In the genomic region with DNA sequence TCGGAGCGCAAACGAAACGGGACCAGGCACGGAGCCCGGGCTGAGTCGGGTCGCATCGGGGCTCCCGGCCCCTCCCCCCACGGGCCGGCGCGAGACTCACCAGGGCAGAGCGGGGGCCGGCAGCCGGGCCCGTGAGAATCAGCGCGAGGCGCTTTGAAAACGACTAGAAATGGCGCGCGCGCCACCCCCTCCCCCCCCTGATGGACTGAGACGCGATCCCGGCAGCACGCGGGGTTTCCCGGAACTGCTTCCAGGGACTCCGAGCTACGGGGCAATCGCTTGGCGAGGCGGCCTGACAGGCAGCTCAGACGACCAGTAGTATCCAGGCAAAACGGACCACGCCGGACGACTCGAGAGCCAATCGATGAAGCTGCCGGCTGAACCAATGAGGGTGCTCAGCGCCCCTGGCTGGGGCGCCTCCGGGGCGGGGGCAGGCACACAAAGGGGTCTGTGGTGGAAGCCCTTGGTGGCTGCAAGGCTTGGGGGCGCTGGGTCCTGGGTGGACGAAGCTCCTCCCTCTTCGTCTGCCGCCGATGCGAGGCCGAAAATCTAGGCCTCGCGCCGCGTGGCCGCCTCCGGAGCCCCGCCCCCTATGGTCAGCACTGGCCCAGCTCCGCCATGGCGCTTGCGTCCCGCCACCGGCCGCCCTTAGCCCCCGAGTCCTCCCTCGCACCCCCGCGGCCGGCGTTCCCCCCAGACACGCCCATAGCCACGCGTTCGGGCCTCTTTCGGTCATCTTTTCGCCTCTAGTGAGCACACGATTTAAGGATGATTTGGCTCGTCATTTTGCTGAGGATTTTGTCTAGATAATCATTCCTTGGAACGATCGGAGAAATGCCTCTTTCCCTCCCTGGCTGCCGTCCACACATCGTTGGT, we compare ENCODE assay signal across 1 cellular context.
A peak's percentile ranks its signal among the peaks of the same experiment; 100 is the strongest.
TF ChIP-seq lines count a peak whose summit lies in the region.

A gene (minus strand): TSS at position 174 of the 876 bp plus-strand sequence. CDS start 3,276 bp downstream, outside the sequence.

TF ChIP-seq in HepG2, 621 proteins besides CTCF, POLR2A, EP300 and RAD21 (continued from another document and continues in another):
- TF ChIP-seq, protein P1, sequence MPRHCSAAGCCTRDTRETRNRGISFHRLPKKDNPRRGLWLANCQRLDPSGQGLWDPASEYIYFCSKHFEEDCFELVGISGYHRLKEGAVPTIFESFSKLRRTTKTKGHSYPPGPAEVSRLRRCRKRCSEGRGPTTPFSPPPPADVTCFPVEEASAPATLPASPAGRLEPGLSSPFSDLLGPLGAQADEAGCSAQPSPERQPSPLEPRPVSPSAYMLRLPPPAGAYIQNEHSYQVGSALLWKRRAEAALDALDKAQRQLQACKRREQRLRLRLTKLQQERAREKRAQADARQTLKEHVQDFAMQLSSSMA (CRISPR knock-in tag; IDR thresholded peaks at IDR 0.05), result peak; percentile 23; the same call in 1 of the 2 replicates
- TF ChIP-seq, protein P2, sequence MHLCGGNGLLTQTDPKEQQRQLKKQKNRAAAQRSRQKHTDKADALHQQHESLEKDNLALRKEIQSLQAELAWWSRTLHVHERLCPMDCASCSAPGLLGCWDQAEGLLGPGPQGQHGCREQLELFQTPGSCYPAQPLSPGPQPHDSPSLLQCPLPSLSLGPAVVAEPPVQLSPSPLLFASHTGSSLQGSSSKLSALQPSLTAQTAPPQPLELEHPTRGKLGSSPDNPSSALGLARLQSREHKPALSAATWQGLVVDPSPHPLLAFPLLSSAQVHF (CRISPR knock-in tag; IDR thresholded peaks at IDR 0.05), result no peak
- no peak for TF ChIP-seq GZF1 (CRISPR knock-in tag; IDR thresholded peaks at IDR 0.05)
- no peak for TF ChIP-seq ZNF572 (CRISPR knock-in tag; IDR thresholded peaks at IDR 0.05)
- no peak for TF ChIP-seq SETDB1 (CRISPR knock-in tag; IDR thresholded peaks at IDR 0.05; ENCODE audit: borderline replicate concordance)
- TF ChIP-seq, protein P3, sequence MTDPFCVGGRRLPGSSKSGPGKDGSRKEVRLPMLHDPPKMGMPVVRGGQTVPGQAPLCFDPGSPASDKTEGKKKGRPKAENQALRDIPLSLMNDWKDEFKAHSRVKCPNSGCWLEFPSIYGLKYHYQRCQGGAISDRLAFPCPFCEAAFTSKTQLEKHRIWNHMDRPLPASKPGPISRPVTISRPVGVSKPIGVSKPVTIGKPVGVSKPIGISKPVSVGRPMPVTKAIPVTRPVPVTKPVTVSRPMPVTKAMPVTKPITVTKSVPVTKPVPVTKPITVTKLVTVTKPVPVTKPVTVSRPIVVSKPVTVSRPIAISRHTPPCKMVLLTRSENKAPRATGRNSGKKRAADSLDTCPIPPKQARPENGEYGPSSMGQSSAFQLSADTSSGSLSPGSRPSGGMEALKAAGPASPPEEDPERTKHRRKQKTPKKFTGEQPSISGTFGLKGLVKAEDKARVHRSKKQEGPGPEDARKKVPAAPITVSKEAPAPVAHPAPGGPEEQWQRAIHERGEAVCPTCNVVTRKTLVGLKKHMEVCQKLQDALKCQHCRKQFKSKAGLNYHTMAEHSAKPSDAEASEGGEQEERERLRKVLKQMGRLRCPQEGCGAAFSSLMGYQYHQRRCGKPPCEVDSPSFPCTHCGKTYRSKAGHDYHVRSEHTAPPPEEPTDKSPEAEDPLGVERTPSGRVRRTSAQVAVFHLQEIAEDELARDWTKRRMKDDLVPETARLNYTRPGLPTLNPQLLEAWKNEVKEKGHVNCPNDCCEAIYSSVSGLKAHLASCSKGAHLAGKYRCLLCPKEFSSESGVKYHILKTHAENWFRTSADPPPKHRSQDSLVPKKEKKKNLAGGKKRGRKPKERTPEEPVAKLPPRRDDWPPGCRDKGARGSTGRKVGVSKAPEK (CRISPR knock-in tag; IDR thresholded peaks at IDR 0.05; ENCODE audit: borderline replicate concordance), result no peak
- TF ChIP-seq ZFP62 (CRISPR knock-in tag; IDR thresholded peaks at IDR 0.05), result no peak
- peak; percentile 90 for TF ChIP-seq ZBTB7B (CRISPR knock-in tag; IDR thresholded peaks at IDR 0.05)
- TF ChIP-seq POLR2G (IDR thresholded peaks at IDR 0.05; ENCODE audit: low read depth, low read length), result peak; percentile 87
- peak; percentile 88 for TF ChIP-seq ZNF543 (CRISPR knock-in tag; IDR thresholded peaks at IDR 0.05)
- TF ChIP-seq, protein P4, sequence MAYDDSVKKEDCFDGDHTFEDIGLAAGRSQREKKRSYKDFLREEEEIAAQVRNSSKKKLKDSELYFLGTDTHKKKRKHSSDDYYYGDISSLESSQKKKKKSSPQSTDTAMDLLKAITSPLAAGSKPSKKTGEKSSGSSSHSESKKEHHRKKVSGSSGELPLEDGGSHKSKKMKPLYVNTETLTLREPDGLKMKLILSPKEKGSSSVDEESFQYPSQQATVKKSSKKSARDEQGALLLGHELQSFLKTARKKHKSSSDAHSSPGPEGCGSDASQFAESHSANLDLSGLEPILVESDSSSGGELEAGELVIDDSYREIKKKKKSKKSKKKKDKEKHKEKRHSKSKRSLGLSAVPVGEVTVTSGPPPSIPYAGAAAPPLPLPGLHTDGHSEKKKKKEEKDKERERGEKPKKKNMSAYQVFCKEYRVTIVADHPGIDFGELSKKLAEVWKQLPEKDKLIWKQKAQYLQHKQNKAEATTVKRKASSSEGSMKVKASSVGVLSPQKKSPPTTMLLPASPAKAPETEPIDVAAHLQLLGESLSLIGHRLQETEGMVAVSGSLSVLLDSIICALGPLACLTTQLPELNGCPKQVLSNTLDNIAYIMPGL (CRISPR knock-in tag; IDR thresholded peaks at IDR 0.05; ENCODE audit: borderline replicate concordance in 1 of 2, low read depth in 1 of 2), result peak; percentile 65 to 66; a peak in 3 of 4 replicates
- peak; percentile 56; the same call in 1 of the 2 replicates for TF ChIP-seq SIN3A (IDR thresholded peaks at IDR 0.05; ENCODE audit: borderline replicate concordance, low read depth, low read length)
- no peak for TF ChIP-seq ZNF660 (CRISPR knock-in tag; IDR thresholded peaks at IDR 0.05; ENCODE audit: borderline replicate concordance, low read depth)
- no peak for TF ChIP-seq RFXANK (CRISPR knock-in tag; IDR thresholded peaks at IDR 0.05)
- TF ChIP-seq MYNN (CRISPR knock-in tag; IDR thresholded peaks at IDR 0.05; ENCODE audit: low read depth), result no peak
- no peak for TF ChIP-seq ZNF720 (CRISPR knock-in tag; IDR thresholded peaks at IDR 0.05)
- TF ChIP-seq, protein P5, sequence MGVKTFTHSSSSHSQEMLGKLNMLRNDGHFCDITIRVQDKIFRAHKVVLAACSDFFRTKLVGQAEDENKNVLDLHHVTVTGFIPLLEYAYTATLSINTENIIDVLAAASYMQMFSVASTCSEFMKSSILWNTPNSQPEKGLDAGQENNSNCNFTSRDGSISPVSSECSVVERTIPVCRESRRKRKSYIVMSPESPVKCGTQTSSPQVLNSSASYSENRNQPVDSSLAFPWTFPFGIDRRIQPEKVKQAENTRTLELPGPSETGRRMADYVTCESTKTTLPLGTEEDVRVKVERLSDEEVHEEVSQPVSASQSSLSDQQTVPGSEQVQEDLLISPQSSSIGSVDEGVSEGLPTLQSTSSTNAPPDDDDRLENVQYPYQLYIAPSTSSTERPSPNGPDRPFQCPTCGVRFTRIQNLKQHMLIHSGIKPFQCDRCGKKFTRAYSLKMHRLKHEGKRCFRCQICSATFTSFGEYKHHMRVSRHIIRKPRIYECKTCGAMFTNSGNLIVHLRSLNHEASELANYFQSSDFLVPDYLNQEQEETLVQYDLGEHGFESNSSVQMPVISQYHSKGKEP (CRISPR knock-in tag; IDR thresholded peaks at IDR 0.05), result no peak
- TF ChIP-seq, protein P6, sequence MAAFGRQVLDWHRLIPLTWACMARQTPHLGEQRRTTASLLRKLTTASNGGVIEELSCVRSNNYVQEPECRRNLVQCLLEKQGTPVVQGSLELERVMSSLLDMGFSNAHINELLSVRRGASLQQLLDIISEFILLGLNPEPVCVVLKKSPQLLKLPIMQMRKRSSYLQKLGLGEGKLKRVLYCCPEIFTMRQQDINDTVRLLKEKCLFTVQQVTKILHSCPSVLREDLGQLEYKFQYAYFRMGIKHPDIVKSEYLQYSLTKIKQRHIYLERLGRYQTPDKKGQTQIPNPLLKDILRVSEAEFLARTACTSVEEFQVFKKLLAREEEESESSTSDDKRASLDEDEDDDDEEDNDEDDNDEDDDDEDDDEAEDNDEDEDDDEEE (CRISPR knock-in tag; IDR thresholded peaks at IDR 0.05), result 0 out of 2 replicates have a peak, but pooled peaks have one; percentile 44
- TF ChIP-seq, protein P7, sequence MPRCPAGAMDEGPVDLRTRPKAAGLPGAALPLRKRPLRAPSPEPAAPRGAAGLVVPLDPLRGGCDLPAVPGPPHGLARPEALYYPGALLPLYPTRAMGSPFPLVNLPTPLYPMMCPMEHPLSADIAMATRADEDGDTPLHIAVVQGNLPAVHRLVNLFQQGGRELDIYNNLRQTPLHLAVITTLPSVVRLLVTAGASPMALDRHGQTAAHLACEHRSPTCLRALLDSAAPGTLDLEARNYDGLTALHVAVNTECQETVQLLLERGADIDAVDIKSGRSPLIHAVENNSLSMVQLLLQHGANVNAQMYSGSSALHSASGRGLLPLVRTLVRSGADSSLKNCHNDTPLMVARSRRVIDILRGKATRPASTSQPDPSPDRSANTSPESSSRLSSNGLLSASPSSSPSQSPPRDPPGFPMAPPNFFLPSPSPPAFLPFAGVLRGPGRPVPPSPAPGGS (CRISPR knock-in tag; IDR thresholded peaks at IDR 0.05), result peak; percentile 77; the same call in 1 of the 2 replicates
- TF ChIP-seq NFYB (CRISPR knock-in tag; IDR thresholded peaks at IDR 0.05), result peak; percentile 93
- 0 out of 2 replicates have a peak, but pooled peaks have one; percentile 39 for TF ChIP-seq ZSCAN29 (CRISPR knock-in tag; conservative IDR thresholded peaks at IDR 0.05)
- peak; percentile 84 for TF ChIP-seq ZNF263 (CRISPR knock-in tag; IDR thresholded peaks at IDR 0.05)
- TF ChIP-seq, protein P8, sequence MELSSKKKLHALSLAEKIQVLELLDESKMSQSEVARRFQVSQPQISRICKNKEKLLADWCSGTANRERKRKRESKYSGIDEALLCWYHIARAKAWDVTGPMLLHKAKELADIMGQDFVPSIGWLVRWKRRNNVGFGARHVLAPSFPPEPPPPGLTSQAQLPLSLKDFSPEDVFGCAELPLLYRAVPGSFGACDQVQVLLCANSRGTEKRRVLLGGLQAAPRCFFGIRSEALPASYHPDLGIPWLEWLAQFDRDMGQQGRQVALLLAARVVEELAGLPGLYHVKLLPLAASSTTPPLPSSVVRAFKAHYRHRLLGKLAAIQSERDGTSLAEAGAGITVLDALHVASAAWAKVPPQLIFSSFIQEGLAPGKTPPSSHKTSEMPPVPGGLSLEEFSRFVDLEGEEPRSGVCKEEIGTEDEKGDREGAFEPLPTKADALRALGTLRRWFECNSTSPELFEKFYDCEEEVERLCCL (CRISPR knock-in tag; IDR thresholded peaks at IDR 0.05; ENCODE audit: borderline replicate concordance), result no peak; the same call in 1 of the 2 replicates
- peak; percentile 86 for TF ChIP-seq TAF1 (CRISPR knock-in tag; IDR thresholded peaks at IDR 0.05)
- TF ChIP-seq FLYWCH1 (CRISPR knock-in tag; IDR thresholded peaks at IDR 0.05), result 0 out of 2 replicates have a peak, but pooled peaks have one; percentile 22
- TF ChIP-seq, protein P9, sequence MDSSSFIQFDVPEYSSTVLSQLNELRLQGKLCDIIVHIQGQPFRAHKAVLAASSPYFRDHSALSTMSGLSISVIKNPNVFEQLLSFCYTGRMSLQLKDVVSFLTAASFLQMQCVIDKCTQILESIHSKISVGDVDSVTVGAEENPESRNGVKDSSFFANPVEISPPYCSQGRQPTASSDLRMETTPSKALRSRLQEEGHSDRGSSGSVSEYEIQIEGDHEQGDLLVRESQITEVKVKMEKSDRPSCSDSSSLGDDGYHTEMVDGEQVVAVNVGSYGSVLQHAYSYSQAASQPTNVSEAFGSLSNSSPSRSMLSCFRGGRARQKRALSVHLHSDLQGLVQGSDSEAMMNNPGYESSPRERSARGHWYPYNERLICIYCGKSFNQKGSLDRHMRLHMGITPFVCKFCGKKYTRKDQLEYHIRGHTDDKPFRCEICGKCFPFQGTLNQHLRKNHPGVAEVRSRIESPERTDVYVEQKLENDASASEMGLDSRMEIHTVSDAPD (CRISPR knock-in tag; IDR thresholded peaks at IDR 0.05), result 0 out of 2 replicates have a peak, but pooled peaks have one; percentile 61
- peak; percentile 88 for TF ChIP-seq TARDBP (CRISPR knock-in tag; IDR thresholded peaks at IDR 0.05)
- no peak for TF ChIP-seq ZBTB20 (CRISPR knock-in tag; IDR thresholded peaks at IDR 0.05; ENCODE audit: borderline replicate concordance, low read depth)
- no peak for TF ChIP-seq U2AF2 (IDR thresholded peaks at IDR 0.05; ENCODE audit: low read depth, low read length)
- TF ChIP-seq, protein P10, sequence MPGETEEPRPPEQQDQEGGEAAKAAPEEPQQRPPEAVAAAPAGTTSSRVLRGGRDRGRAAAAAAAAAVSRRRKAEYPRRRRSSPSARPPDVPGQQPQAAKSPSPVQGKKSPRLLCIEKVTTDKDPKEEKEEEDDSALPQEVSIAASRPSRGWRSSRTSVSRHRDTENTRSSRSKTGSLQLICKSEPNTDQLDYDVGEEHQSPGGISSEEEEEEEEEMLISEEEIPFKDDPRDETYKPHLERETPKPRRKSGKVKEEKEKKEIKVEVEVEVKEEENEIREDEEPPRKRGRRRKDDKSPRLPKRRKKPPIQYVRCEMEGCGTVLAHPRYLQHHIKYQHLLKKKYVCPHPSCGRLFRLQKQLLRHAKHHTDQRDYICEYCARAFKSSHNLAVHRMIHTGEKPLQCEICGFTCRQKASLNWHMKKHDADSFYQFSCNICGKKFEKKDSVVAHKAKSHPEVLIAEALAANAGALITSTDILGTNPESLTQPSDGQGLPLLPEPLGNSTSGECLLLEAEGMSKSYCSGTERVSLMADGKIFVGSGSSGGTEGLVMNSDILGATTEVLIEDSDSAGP (CRISPR knock-in tag; IDR thresholded peaks at IDR 0.05; ENCODE audit: borderline replicate concordance), result peak; percentile 93; the same call in 1 of the 2 replicates
- TF ChIP-seq BRCA1 (CRISPR knock-in tag; IDR thresholded peaks at IDR 0.05), result 0 out of 2 replicates have a peak, but pooled peaks have one; percentile 2
- no peak; the same call in none of the 2 replicates for TF ChIP-seq ZNF792 (CRISPR knock-in tag; IDR thresholded peaks at IDR 0.05)
- TF ChIP-seq PPARG (CRISPR knock-in tag; conservative IDR thresholded peaks at IDR 0.05), result no peak; the same call in 1 of the 2 replicates
- TF ChIP-seq, protein P11, sequence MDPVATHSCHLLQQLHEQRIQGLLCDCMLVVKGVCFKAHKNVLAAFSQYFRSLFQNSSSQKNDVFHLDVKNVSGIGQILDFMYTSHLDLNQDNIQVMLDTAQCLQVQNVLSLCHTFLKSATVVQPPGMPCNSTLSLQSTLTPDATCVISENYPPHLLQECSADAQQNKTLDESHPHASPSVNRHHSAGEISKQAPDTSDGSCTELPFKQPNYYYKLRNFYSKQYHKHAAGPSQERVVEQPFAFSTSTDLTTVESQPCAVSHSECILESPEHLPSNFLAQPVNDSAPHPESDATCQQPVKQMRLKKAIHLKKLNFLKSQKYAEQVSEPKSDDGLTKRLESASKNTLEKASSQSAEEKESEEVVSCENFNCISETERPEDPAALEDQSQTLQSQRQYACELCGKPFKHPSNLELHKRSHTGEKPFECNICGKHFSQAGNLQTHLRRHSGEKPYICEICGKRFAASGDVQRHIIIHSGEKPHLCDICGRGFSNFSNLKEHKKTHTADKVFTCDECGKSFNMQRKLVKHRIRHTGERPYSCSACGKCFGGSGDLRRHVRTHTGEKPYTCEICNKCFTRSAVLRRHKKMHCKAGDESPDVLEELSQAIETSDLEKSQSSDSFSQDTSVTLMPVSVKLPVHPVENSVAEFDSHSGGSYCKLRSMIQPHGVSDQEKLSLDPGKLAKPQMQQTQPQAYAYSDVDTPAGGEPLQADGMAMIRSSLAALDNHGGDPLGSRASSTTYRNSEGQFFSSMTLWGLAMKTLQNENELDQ (CRISPR knock-in tag; IDR thresholded peaks at IDR 0.05; ENCODE audit: borderline replicate concordance), result no peak
- peak; percentile 31 for TF ChIP-seq IKZF4 (CRISPR knock-in tag; IDR thresholded peaks at IDR 0.05; ENCODE audit: borderline replicate concordance, low read depth, not compliant biosample characterization)
- peak; percentile 66; the same call in 1 of the 2 replicates for TF ChIP-seq ESRRA (CRISPR knock-in tag; IDR thresholded peaks at IDR 0.05; ENCODE audit: low read depth)
